Comparison of ENCODE assay signal across 1 cellular context in genomic region chr2:118622931-118623330, GRCh38.
TF ChIP-seq lines count a peak whose summit lies in the region.

No MANE protein-coding gene starts in this region.

TF ChIP-seq in GM23338, 12 proteins besides CTCF, POLR2A, EP300 and RAD21 (continued from another document):
- no peak for TF ChIP-seq ETS1 (IDR thresholded peaks at IDR 0.05)
